Comparison of ENCODE assay signal across 36 cellular contexts in genomic region chr5:168182269-168182668, GRCh38.
"Had no signal": no experiment of that assay in that cellular context is flagged by ENCODE, and none has a peak within 500 bp of the region (broad histone marks: within the 10 kb centered on the region; RNA-seq: fewer than 3 reads in every experiment).

No MANE protein-coding gene starts in this region.

- FAIRE-seq: astrocyte, TTC549 had no signal

- H3K27me3 Mint-ChIP-seq: activated CD4-positive, alpha-beta memory T cell treated with anti-CD3 and anti-CD28 coated beads, Interleukin-2, amount 10 ng/mL, durations not matched to agents 7 days and 5 days; activated CD4-positive, alpha-beta T cell treated with anti-CD3 and anti-CD28 coated beads for 36 hours; activated CD4-positive, alpha-beta T cell treated with anti-CD3 and anti-CD28 coated beads, Interleukin-2, amount 10 ng/mL, durations not matched to agents 7 days and 5 days; activated CD8-positive, alpha-beta memory T cell treated with anti-CD3 and anti-CD28 coated beads, Interleukin-2, amount 10 ng/mL, durations not matched to agents 7 days and 5 days; activated naive CD4-positive, alpha-beta T cell treated with anti-CD3 and anti-CD28 coated beads, Interleukin-2, amount 10 ng/mL, durations not matched to agents 7 days and 5 days; activated naive CD4-positive, alpha-beta T cell treated with anti-CD3 and anti-CD28 coated beads, Interleukin-2, amount 50 U/mL, for 24 hours; activated naive CD8-positive, alpha-beta T cell treated with anti-CD3 and anti-CD28 coated beads, Interleukin-2, amount 10 ng/mL, durations not matched to agents 7 days and 5 days; activated naive CD8-positive, alpha-beta T cell treated with anti-CD3 and anti-CD28 coated beads, Interleukin-2, amount 50 U/mL, for 24 hours; activated T-cell treated with anti-CD3 and anti-CD28 coated beads, Interleukin-2, amount 50 U/mL, for 24 hours had no signal

- H3K9me3 ChIP-seq: body of pancreas, breast epithelium had no signal

- ATAC-seq: activated CD4-positive, alpha-beta T cell treated with anti-CD3 and anti-CD28 coated beads for 36 hours; activated CD4-positive, CD25-positive, alpha-beta regulatory T cell treated with anti-CD3 and anti-CD28 coated beads, Interleukin-2, amount 50 U/mL, for 24 hours; activated CD8-positive, alpha-beta memory T cell treated with anti-CD3 and anti-CD28 coated beads, Interleukin-2, amount 10 ng/mL, durations not matched to agents 7 days and 5 days; activated CD8-positive, alpha-beta T cell treated with anti-CD3 and anti-CD28 coated beads, Interleukin-2, amount 10 ng/mL, durations not matched to agents 7 days and 5 days; activated naive CD8-positive, alpha-beta T cell treated with anti-CD3 and anti-CD28 coated beads, Interleukin-2, amount 50 U/mL, for 24 hours; body of pancreas had no signal

- H3K9me3 Mint-ChIP-seq: activated CD4-positive, alpha-beta memory T cell treated with anti-CD3 and anti-CD28 coated beads, Interleukin-2, amount 10 ng/mL, durations not matched to agents 7 days and 5 days; activated CD4-positive, alpha-beta T cell treated with anti-CD3 and anti-CD28 coated beads, Interleukin-2, amount 10 ng/mL, durations not matched to agents 7 days and 5 days; activated naive CD4-positive, alpha-beta T cell treated with anti-CD3 and anti-CD28 coated beads, Interleukin-2, amount 10 ng/mL, durations not matched to agents 7 days and 5 days; activated naive CD4-positive, alpha-beta T cell treated with anti-CD3 and anti-CD28 coated beads, Interleukin-2, amount 50 U/mL, for 24 hours; activated naive CD8-positive, alpha-beta T cell treated with anti-CD3 and anti-CD28 coated beads, Interleukin-2, amount 10 ng/mL, durations not matched to agents 7 days and 5 days; activated naive CD8-positive, alpha-beta T cell treated with anti-CD3 and anti-CD28 coated beads, Interleukin-2, amount 50 U/mL, for 24 hours; activated T-cell treated with anti-CD3 and anti-CD28 coated beads, Interleukin-2, amount 50 U/mL, for 24 hours; activated T-helper 2 cell treated with anti-CD3 and anti-CD28 coated beads, Interferon-gamma antibody, Interleukin-2, Interleukin-4, amounts not matched to agents 10 μg/mL and 5 μg/mL and 100 μg/mL, durations not matched to agents 14 hours and 24 hours and 36 hours; T-helper 1 cell treated with Interleukin-12 subunit alpha and Interleukin-12 subunit beta and Interleukin-4 antibody, amounts not matched to agents 30 μg/mL and 1 μg/mL, for 36 hours; T-helper 2 cell treated with Interferon-gamma antibody and Interleukin-4, amounts not matched to agents 5 μg/mL and 100 μg/mL, for 36 hours had no signal

- H3K4me1 Mint-ChIP-seq: activated CD4-positive, alpha-beta memory T cell treated with anti-CD3 and anti-CD28 coated beads, Interleukin-2, amount 10 ng/mL, durations not matched to agents 7 days and 5 days; activated CD4-positive, alpha-beta T cell treated with anti-CD3 and anti-CD28 coated beads for 36 hours; activated CD4-positive, alpha-beta T cell treated with anti-CD3 and anti-CD28 coated beads, Interleukin-2, amount 10 ng/mL, durations not matched to agents 7 days and 5 days; activated CD8-positive, alpha-beta memory T cell treated with anti-CD3 and anti-CD28 coated beads, Interleukin-2, amount 10 ng/mL, durations not matched to agents 7 days and 5 days; activated naive CD4-positive, alpha-beta T cell treated with anti-CD3 and anti-CD28 coated beads, Interleukin-2, amount 10 ng/mL, durations not matched to agents 7 days and 5 days; activated naive CD4-positive, alpha-beta T cell treated with anti-CD3 and anti-CD28 coated beads, Interleukin-2, amount 50 U/mL, for 24 hours; activated naive CD8-positive, alpha-beta T cell treated with anti-CD3 and anti-CD28 coated beads, Interleukin-2, amount 10 ng/mL, durations not matched to agents 7 days and 5 days; activated naive CD8-positive, alpha-beta T cell treated with anti-CD3 and anti-CD28 coated beads, Interleukin-2, amount 50 U/mL, for 24 hours had no signal

- H3K4me3 ChIP-seq: body of pancreas, breast epithelium had no signal

- H3K36me3 Mint-ChIP-seq: activated CD8-positive, alpha-beta memory T cell treated with anti-CD3 and anti-CD28 coated beads, Interleukin-2, amount 10 ng/mL, durations not matched to agents 7 days and 5 days; activated naive CD4-positive, alpha-beta T cell treated with anti-CD3 and anti-CD28 coated beads, Interleukin-2, amount 10 ng/mL, durations not matched to agents 7 days and 5 days; activated naive CD4-positive, alpha-beta T cell treated with anti-CD3 and anti-CD28 coated beads, Interleukin-2, amount 50 U/mL, for 24 hours; activated naive CD8-positive, alpha-beta T cell; activated naive CD8-positive, alpha-beta T cell treated with anti-CD3 and anti-CD28 coated beads, Interleukin-2, amount 10 ng/mL, durations not matched to agents 7 days and 5 days had no signal

- DNase-seq: activated CD4-positive, alpha-beta memory T cell treated with anti-CD3 and anti-CD28 coated beads, Interleukin-2, amount 10 ng/mL, durations not matched to agents 7 days and 5 days; activated CD4-positive, alpha-beta T cell treated with anti-CD3 and anti-CD28 coated beads for 1 hour; activated CD4-positive, alpha-beta T cell treated with anti-CD3 and anti-CD28 coated beads for 36 hours; activated CD4-positive, alpha-beta T cell treated with anti-CD3 and anti-CD28 coated beads for 48 hours; activated CD4-positive, alpha-beta T cell treated with anti-CD3 and anti-CD28 coated beads, Interleukin-2, amount 10 ng/mL, durations not matched to agents 7 days and 5 days; activated CD4-positive, alpha-beta T cell treated with anti-CD3 and anti-CD28 coated beads, Interleukin-2, amount 50 U/mL, for 48 hours; activated CD4-positive, CD25-positive, alpha-beta regulatory T cell; activated CD8-positive, alpha-beta memory T cell treated with anti-CD3 and anti-CD28 coated beads for 24 hours; activated CD8-positive, alpha-beta memory T cell treated with anti-CD3 and anti-CD28 coated beads, Interleukin-2, amount 10 ng/mL, durations not matched to agents 7 days and 5 days; activated CD8-positive, alpha-beta memory T cell treated with anti-CD3 and anti-CD28 coated beads, Interleukin-2, amount 50 U/mL, for 48 hours; activated CD8-positive, alpha-beta T cell treated with anti-CD3 and anti-CD28 coated beads, Interleukin-2, amount 10 ng/mL, durations not matched to agents 7 days and 5 days; activated effector memory CD4-positive, alpha-beta T cell treated with Interleukin-2 at 50 U/mL for 16 hours; activated gamma-delta T cell; activated naive CD4-positive, alpha-beta T cell treated with anti-CD3 and anti-CD28 coated beads, Interleukin-2, amount 10 ng/mL, durations not matched to agents 7 days and 5 days; activated naive CD4-positive, alpha-beta T cell treated with Interleukin-2 at 50 U/mL for 16 hours; activated naive CD8-positive, alpha-beta T cell treated with anti-CD3 and anti-CD28 coated beads, Interleukin-2, amount 10 ng/mL, durations not matched to agents 7 days and 5 days; activated naive CD8-positive, alpha-beta T cell treated with anti-CD3 and anti-CD28 coated beads, Interleukin-2, amount 50 U/mL, for 24 hours; activated T-cell treated with anti-CD3 and anti-CD28 coated beads, Interleukin-2, amount 50 U/mL, for 24 hours; activated T-cell treated with anti-CD3 and anti-CD28 coated beads, Interleukin-2, amount 50 U/mL, for 48 hours; aorta; body of pancreas; brain microvascular endothelial cell; central memory CD4-positive, alpha-beta T cell; T-helper 1 cell; T-helper 2 cell; T-helper 9 cell had no signal

- H3K4me1 ChIP-seq: body of pancreas, breast epithelium had no signal

- H3K4me3 Mint-ChIP-seq: activated CD4-positive, alpha-beta memory T cell treated with anti-CD3 and anti-CD28 coated beads, Interleukin-2, amount 10 ng/mL, durations not matched to agents 7 days and 5 days; activated CD4-positive, alpha-beta T cell treated with anti-CD3 and anti-CD28 coated beads for 36 hours; activated CD4-positive, alpha-beta T cell treated with anti-CD3 and anti-CD28 coated beads, Interleukin-2, amount 10 ng/mL, durations not matched to agents 7 days and 5 days; activated CD8-positive, alpha-beta memory T cell treated with anti-CD3 and anti-CD28 coated beads, Interleukin-2, amount 10 ng/mL, durations not matched to agents 7 days and 5 days; activated CD8-positive, alpha-beta T cell treated with anti-CD3 and anti-CD28 coated beads, Interleukin-2, amount 10 ng/mL, durations not matched to agents 7 days and 5 days; activated naive CD4-positive, alpha-beta T cell treated with anti-CD3 and anti-CD28 coated beads, Interleukin-2, amount 10 ng/mL, durations not matched to agents 7 days and 5 days; activated naive CD4-positive, alpha-beta T cell treated with anti-CD3 and anti-CD28 coated beads, Interleukin-2, amount 50 U/mL, for 24 hours; activated naive CD8-positive, alpha-beta T cell; activated naive CD8-positive, alpha-beta T cell treated with anti-CD3 and anti-CD28 coated beads, Interleukin-2, amount 10 ng/mL, durations not matched to agents 7 days and 5 days; activated naive CD8-positive, alpha-beta T cell treated with anti-CD3 and anti-CD28 coated beads, Interleukin-2, amount 50 U/mL, for 24 hours; activated T-cell treated with anti-CD3 and anti-CD28 coated beads, Interleukin-2, amount 50 U/mL, for 24 hours; T-helper 1 cell treated with Interleukin-12 subunit alpha and Interleukin-12 subunit beta and Interleukin-4 antibody, amounts not matched to agents 30 μg/mL and 1 μg/mL, for 36 hours; T-helper 2 cell treated with Interferon-gamma antibody and Interleukin-4, amounts not matched to agents 5 μg/mL and 100 μg/mL, for 36 hours had no signal

- H3K36me3 ChIP-seq: brain microvascular endothelial cell, breast epithelium had no signal

- H3K27me3 ChIP-seq: body of pancreas, brain microvascular endothelial cell, breast epithelium had no signal

- H3K27ac ChIP-seq: body of pancreas, brain microvascular endothelial cell, breast epithelium, VCaP had no signal

- H3K27ac Mint-ChIP-seq: activated CD4-positive, alpha-beta memory T cell treated with anti-CD3 and anti-CD28 coated beads, Interleukin-2, amount 10 ng/mL, durations not matched to agents 7 days and 5 days; activated CD4-positive, alpha-beta T cell treated with anti-CD3 and anti-CD28 coated beads for 36 hours; activated CD4-positive, alpha-beta T cell treated with anti-CD3 and anti-CD28 coated beads, Interleukin-2, amount 10 ng/mL, durations not matched to agents 7 days and 5 days; activated CD8-positive, alpha-beta memory T cell treated with anti-CD3 and anti-CD28 coated beads, Interleukin-2, amount 10 ng/mL, durations not matched to agents 7 days and 5 days; activated CD8-positive, alpha-beta T cell treated with anti-CD3 and anti-CD28 coated beads, Interleukin-2, amount 10 ng/mL, durations not matched to agents 7 days and 5 days; activated naive CD4-positive, alpha-beta T cell treated with anti-CD3 and anti-CD28 coated beads, Interleukin-2, amount 10 ng/mL, durations not matched to agents 7 days and 5 days; activated naive CD4-positive, alpha-beta T cell treated with anti-CD3 and anti-CD28 coated beads, Interleukin-2, amount 50 U/mL, for 24 hours; activated naive CD8-positive, alpha-beta T cell; activated naive CD8-positive, alpha-beta T cell treated with anti-CD3 and anti-CD28 coated beads, Interleukin-2, amount 10 ng/mL, durations not matched to agents 7 days and 5 days; activated naive CD8-positive, alpha-beta T cell treated with anti-CD3 and anti-CD28 coated beads, Interleukin-2, amount 50 U/mL, for 24 hours; activated T-cell treated with anti-CD3 and anti-CD28 coated beads, Interleukin-2, amount 50 U/mL, for 24 hours; activated T-helper 2 cell treated with anti-CD3 and anti-CD28 coated beads, Interferon-gamma antibody, Interleukin-2, Interleukin-4, amounts not matched to agents 10 μg/mL and 5 μg/mL and 100 μg/mL, durations not matched to agents 14 hours and 24 hours and 36 hours; T-helper 1 cell treated with Interleukin-12 subunit alpha and Interleukin-12 subunit beta and Interleukin-4 antibody, amounts not matched to agents 30 μg/mL and 1 μg/mL, for 36 hours; T-helper 2 cell treated with Interferon-gamma antibody and Interleukin-4, amounts not matched to agents 5 μg/mL and 100 μg/mL, for 36 hours had no signal
